24 cellular contexts compared by ENCODE assay signal in the genomic region with DNA sequence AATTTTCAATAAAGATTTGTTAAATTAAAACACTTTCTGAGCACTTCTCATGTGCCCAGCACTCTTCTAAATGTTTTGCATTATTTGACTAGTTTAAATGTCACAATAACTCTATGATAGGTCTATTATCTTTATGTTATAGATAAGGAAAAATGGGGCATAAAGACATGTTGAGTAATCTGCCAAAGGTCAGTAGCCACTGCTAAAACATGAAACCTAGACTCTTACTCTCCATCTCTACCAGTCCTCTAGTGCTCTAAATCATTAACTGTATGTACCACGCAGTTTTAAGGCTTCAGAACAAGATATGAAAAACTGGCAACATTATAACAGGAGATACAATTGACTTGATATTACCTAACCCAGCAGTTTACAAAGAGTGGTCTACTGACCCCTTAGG.
"Had no signal": no experiment of that assay in that cellular context is flagged by ENCODE, and none has a peak within 500 bp of the region (broad histone marks: within the 10 kb centered on the region; RNA-seq: fewer than 3 reads in every experiment).

No MANE protein-coding gene starts in this region.

- H3K9me3 Mint-ChIP-seq: activated CD4-positive, alpha-beta T cell treated with anti-CD3 and anti-CD28 coated beads, Interleukin-2, amount 10 ng/mL, durations not matched to agents 7 days and 5 days; activated T-cell treated with anti-CD3 and anti-CD28 coated beads, Interleukin-2, amount 50 U/mL, for 4 hours; activated T-helper 2 cell treated with anti-CD3 and anti-CD28 coated beads, Interferon-gamma antibody, Interleukin-2, Interleukin-4, amounts not matched to agents 10 μg/mL and 5 μg/mL and 100 μg/mL, durations not matched to agents 14 hours and 24 hours and 36 hours; central memory CD8-positive, alpha-beta T cell; effector memory CD8-positive, alpha-beta T cell; nephron; stimulated activated effector memory CD8-positive, alpha-beta T cell treated with anti-CD3 and anti-CD28 coated beads, Interleukin-12 subunit alpha, Interleukin-12 subunit beta, amount 100 ng/mL, for 72 hours had no signal

- H3K27ac Mint-ChIP-seq: activated CD4-positive, alpha-beta T cell treated with anti-CD3 and anti-CD28 coated beads, Interleukin-2, amount 10 ng/mL, durations not matched to agents 7 days and 5 days; activated naive CD8-positive, alpha-beta T cell; activated T-helper 2 cell treated with anti-CD3 and anti-CD28 coated beads, Interferon-gamma antibody, Interleukin-2, Interleukin-4, amounts not matched to agents 10 μg/mL and 5 μg/mL and 100 μg/mL, durations not matched to agents 14 hours and 24 hours and 36 hours; nephron; stimulated activated effector memory CD8-positive, alpha-beta T cell treated with anti-CD3 and anti-CD28 coated beads, Interleukin-12 subunit alpha, Interleukin-12 subunit beta, amount 100 ng/mL, for 72 hours had no signal

- H3K27me3 Mint-ChIP-seq: activated CD4-positive, alpha-beta T cell treated with anti-CD3 and anti-CD28 coated beads, Interleukin-2, amount 10 ng/mL, durations not matched to agents 7 days and 5 days; activated naive CD8-positive, alpha-beta T cell; central memory CD8-positive, alpha-beta T cell; effector memory CD8-positive, alpha-beta T cell had no signal

- DNase-seq: activated CD4-positive, alpha-beta T cell treated with anti-CD3 and anti-CD28 coated beads, Interleukin-2, amount 10 ng/mL, durations not matched to agents 7 days and 5 days; activated CD4-positive, CD25-positive, alpha-beta regulatory T cell treated with anti-CD3 and anti-CD28 coated beads, Interleukin-2, amount 50 U/mL, for 72 hours; activated naive CD4-positive, alpha-beta T cell; activated T-cell treated with anti-CD3 and anti-CD28 coated beads, Interleukin-2, amount 50 U/mL, for 4 hours; amniotic stem cell; colonic mucosa; dorsolateral prefrontal cortex; effector memory CD8-positive, alpha-beta T cell; heart left ventricle; left ventricle myocardium inferior; mammary epithelial cell; pancreas; right cardiac atrium; stimulated activated CD4-positive, alpha-beta T cell treated with anti-CD3 and anti-CD28 coated beads, Interleukin-1b, Interleukin-23, amount 100 ng/mL, for 48 hours; stomach; upper lobe of right lung had no signal

- H3K4me3 Mint-ChIP-seq: activated CD4-positive, alpha-beta T cell treated with anti-CD3 and anti-CD28 coated beads, Interleukin-2, amount 10 ng/mL, durations not matched to agents 7 days and 5 days; activated naive CD8-positive, alpha-beta T cell; activated T-cell treated with anti-CD3 and anti-CD28 coated beads, Interleukin-2, amount 50 U/mL, for 4 hours; central memory CD8-positive, alpha-beta T cell; nephron; stimulated activated effector memory CD8-positive, alpha-beta T cell treated with anti-CD3 and anti-CD28 coated beads, Interleukin-12 subunit alpha, Interleukin-12 subunit beta, amount 100 ng/mL, for 72 hours had no signal

- H3K4me3 ChIP-seq: breast epithelium, colonic mucosa, dorsolateral prefrontal cortex, esophagus muscularis mucosa, heart left ventricle, left ventricle myocardium inferior, pancreas, stomach, suprapubic skin, upper lobe of right lung had no signal
